In the genomic region with DNA sequence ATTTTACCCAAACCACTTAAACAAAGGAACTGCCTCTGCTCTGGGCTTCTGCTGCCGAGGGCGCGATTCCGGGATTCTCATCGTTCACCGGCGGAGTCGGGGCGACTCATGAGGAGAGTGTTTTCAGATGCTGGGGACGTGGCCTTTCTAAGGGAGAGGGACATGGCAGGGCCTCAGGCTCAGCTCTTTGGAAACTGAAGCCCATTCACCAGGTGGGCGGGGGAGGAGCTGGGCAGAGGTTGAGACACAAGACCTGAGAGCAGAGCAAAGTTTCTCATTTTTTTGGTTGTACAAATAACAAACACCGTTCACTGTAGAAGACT, we compare ENCODE assay signal across 27 cellular contexts. TPM values are rescaled to one million over a fixed set of nuclear protein-coding genes. Genes with fewer than 3 reads are reported as not detected.
DNase-seq lines count a peak whose midpoint lies in the region; ATAC-seq and TF ChIP-seq lines count a peak whose summit lies in the region.
"Had no signal": no experiment of that assay in that cellular context is flagged by ENCODE, and none has a peak within 500 bp of the region (broad histone marks: within the 10 kb centered on the region; RNA-seq: fewer than 3 reads in every experiment).

No MANE protein-coding gene starts in this region.

- no peaks in the 10 kb centered on the region for H3K27me3 Mint-ChIP-seq in activated T-helper 17 cell treated with anti-CD3 and anti-CD28 coated beads, Interleukin-2, amount 50 U/mL, for 72 hours
- no peaks in the 10 kb centered on the region for H3K27me3 Mint-ChIP-seq in memory B cell

- DNase-seq in activated naive CD4-positive, alpha-beta T cell treated with anti-CD3 and anti-CD28 coated beads, Interleukin-2, amount 50 U/mL, for 72 hours (ENCODE audit: low spot score in 2 of 2): no peak
- DNase-seq in activated naive CD4-positive, alpha-beta T cell (lab: John Stamatoyannopoulos, UW): no peak
- no peak for DNase-seq in memory B cell (ENCODE audit: low spot score in 2 of 2)
- no peak for DNase-seq in tibial nerve (ENCODE audit: low spot score in 2 of 2)
- no peak for DNase-seq in posterior vena cava (ENCODE audit: low spot score)
- DNase-seq in middle frontal gyrus (ENCODE audit: extremely low spot score, low spot score): no peak
- DNase-seq: ACHN; activated CD4-positive, alpha-beta T cell treated with anti-CD3 and anti-CD28 coated beads, Interleukin-2, amount 50 U/mL, for 4 hours; activated CD8-positive, alpha-beta memory T cell treated with anti-CD3 and anti-CD28 coated beads, Interleukin-2, amount 50 U/mL, for 4 hours; activated effector memory CD4-positive, alpha-beta T cell treated with Interleukin-2 at 50 U/mL for 16 hours; C1 segment of cervical spinal cord; DMS 273 treated with DMSO at 0.1 percent for 48 hours; foreskin keratinocyte; GDM1; hippocampal formation; NCI-H1694; NCI-H226; NCI-H748 treated with DMSO at 0.1 percent for 48 hours; upper lobe of right lung had no signal

- peaks cover 4 to 68% (median 29%) of the 10 kb centered on the region in 4 donors for H3K4me1 ChIP-seq in tibial nerve
- H3K4me1 ChIP-seq: foreskin keratinocyte had no signal

- peaks cover 9 to 19% of the 10 kb centered on the region in 2 donors for H3K36me3 Mint-ChIP-seq in activated naive CD4-positive, alpha-beta T cell treated with anti-CD3 and anti-CD28 coated beads, Interleukin-2, amount 50 U/mL, for 72 hours
- peaks cover 69% of the 10 kb centered on the region for H3K36me3 Mint-ChIP-seq in activated T-helper 17 cell treated with anti-CD3 and anti-CD28 coated beads, Interleukin-2, amount 50 U/mL, for 72 hours (ENCODE audit: low read depth)
- peaks cover 16% of the 10 kb centered on the region for H3K36me3 Mint-ChIP-seq in memory B cell

- H3K4me3 ChIP-seq in tibial nerve: no peak overlapping the region
- H3K4me3 ChIP-seq: right atrium auricular region, SK-N-MC, upper lobe of right lung had no signal

- peaks cover 20% of the 10 kb centered on the region for H3K4me1 Mint-ChIP-seq in activated T-helper 17 cell treated with anti-CD3 and anti-CD28 coated beads, Interleukin-2, amount 50 U/mL, for 72 hours
- peaks cover 24% of the 10 kb centered on the region for H3K4me1 Mint-ChIP-seq in memory B cell

- H3K27ac Mint-ChIP-seq in activated naive CD4-positive, alpha-beta T cell treated with anti-CD3 and anti-CD28 coated beads, Interleukin-2, amount 50 U/mL, for 72 hours: peak overlapping the region; percentile 84 to 85
- H3K27ac Mint-ChIP-seq in activated T-helper 17 cell treated with anti-CD3 and anti-CD28 coated beads, Interleukin-2, amount 50 U/mL, for 72 hours: peak overlapping the region; percentile 75
- peak overlapping the region; percentile 88 for H3K27ac Mint-ChIP-seq in memory B cell

- no peak for TF ChIP-seq POLR2A in tibial nerve (IDR thresholded peaks at IDR 0.05)
- no peak for TF ChIP-seq POLR2A in GM18505 (IDR thresholded peaks at IDR 0.05; ENCODE audit: borderline replicate concordance, extremely low read depth, insufficient read depth, insufficient read length)

- H3K9me3 ChIP-seq in tibial nerve: no peaks in the 10 kb centered on the region
- H3K9me3 ChIP-seq: right atrium auricular region, upper lobe of right lung had no signal

- TF ChIP-seq EP300 in tibial nerve (IDR thresholded peaks at IDR 0.05): no peak

- no peak for TF ChIP-seq CTCF in tibial nerve (IDR thresholded peaks at IDR 0.05)

- H3K4me3 Mint-ChIP-seq in activated T-helper 17 cell treated with anti-CD3 and anti-CD28 coated beads, Interleukin-2, amount 50 U/mL, for 72 hours: no peak overlapping the region
- H3K4me3 Mint-ChIP-seq in memory B cell: no peak overlapping the region
- H3K4me3 Mint-ChIP-seq: T-helper 2 cell treated with Interferon-gamma antibody and Interleukin-4, amounts not matched to agents 5 μg/mL and 100 μg/mL, for 36 hours had no signal

- H3K36me3 ChIP-seq in tibial nerve: peaks cover 0 to 8% (median 0%) of the 10 kb centered on the region in 3 donors
- H3K36me3 ChIP-seq: upper lobe of right lung had no signal

- H3K9me3 Mint-ChIP-seq in activated naive CD4-positive, alpha-beta T cell treated with anti-CD3 and anti-CD28 coated beads, Interleukin-2, amount 50 U/mL, for 72 hours: no peaks in the 10 kb centered on the region
- no peaks in the 10 kb centered on the region for H3K9me3 Mint-ChIP-seq in activated T-helper 17 cell treated with anti-CD3 and anti-CD28 coated beads, Interleukin-2, amount 50 U/mL, for 72 hours
- no peaks in the 10 kb centered on the region for H3K9me3 Mint-ChIP-seq in memory B cell
- H3K9me3 Mint-ChIP-seq: T-helper 2 cell treated with Interferon-gamma antibody and Interleukin-4, amounts not matched to agents 5 μg/mL and 100 μg/mL, for 36 hours had no signal

- intact Hi-C loops in posterior vena cava (cut with DNase I): no loop called here

- WGBS in tibial nerve, 2 donors: 62 to 69% methylated on average over 12 of the region's 12 CpGs

- no peak for ATAC-seq in activated naive CD4-positive, alpha-beta T cell treated with anti-CD3 and anti-CD28 coated beads, Interleukin-2, amount 50 U/mL, for 72 hours
- ATAC-seq in activated T-helper 17 cell treated with anti-CD3 and anti-CD28 coated beads, Interleukin-2, amount 50 U/mL, for 72 hours (replicated peaks): no peak
- ATAC-seq in memory B cell (ENCODE audit: low read depth) (no peak), GM18505 (IDR thresholded peaks at IDR 0.05; ENCODE audit: unreplicated experiment) (no peak)
- ATAC-seq: foreskin keratinocyte, HCT116, upper lobe of right lung had no signal

- H3K27ac ChIP-seq in tibial nerve: peak overlapping the region in 3 of 4 donors; percentile 40 to 83 (median 79)
- H3K27ac ChIP-seq: foreskin keratinocyte, KMS-11, right atrium auricular region, SK-N-MC, upper lobe of right lung, VCaP had no signal

- no peaks in the 10 kb centered on the region for H3K27me3 ChIP-seq in tibial nerve
- H3K27me3 ChIP-seq: foreskin keratinocyte, right atrium auricular region, upper lobe of right lung had no signal

RNA-seq across cellular contexts. Expression of gene NFATC1, which starts 29.8 kb away (rescaled TPM):
- 10 to 100 TPM; 89.4 to 94.8 TPM for total RNA-seq in activated naive CD4-positive, alpha-beta T cell treated with anti-CD3 and anti-CD28 coated beads, Interleukin-2, amount 50 U/mL, for 72 hours
- 10 to 100 TPM; 20.3 to 79.3 TPM for total RNA-seq in activated T-helper 17 cell treated with anti-CD3 and anti-CD28 coated beads, Interleukin-2, amount 50 U/mL, for 72 hours
- total RNA-seq in tibial nerve (10 to 100 TPM; 33.7 to 48.6 (median 37.8) TPM), posterior vena cava (10 to 100 TPM; 23.9 to 26.9 TPM)
